ENCODE assay signal across 16 cellular contexts in the genomic region with DNA sequence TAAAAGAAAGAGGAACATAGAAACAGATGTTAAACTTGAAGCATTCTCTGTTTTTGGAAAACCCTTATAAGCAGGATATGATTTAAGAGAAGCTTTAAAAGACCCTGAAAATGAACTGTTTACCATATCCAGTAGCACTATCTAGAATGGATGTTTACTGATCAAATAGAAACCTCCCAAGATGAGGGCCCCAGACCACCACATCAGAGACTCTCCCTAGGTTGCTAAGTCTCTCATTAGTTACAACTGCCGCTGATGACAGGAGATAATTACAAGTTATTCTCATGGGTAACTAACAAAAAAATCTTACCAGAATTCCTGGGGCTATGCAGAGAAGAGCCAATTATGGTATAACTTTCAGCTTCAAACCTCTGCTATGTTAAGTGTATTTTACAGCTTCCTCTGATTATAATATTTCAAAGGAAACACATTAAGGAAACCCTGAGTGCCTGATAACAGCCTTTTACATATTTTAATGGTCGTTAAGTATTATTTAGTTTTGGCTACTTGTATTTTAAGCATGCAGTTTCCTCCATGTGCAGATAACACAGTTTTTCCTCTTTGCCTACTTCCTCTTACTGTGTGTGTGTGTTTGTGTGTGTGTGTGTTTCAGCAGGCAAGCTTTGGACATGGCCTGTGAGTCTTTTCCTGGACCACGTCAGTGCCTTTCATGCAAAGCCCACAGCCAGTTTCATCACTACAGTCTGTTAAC. TPM values are rescaled to one million over a fixed set of nuclear protein-coding genes. Genes with fewer than 3 reads are reported as not detected.
DNase-seq lines count a peak whose midpoint lies in the region; ATAC-seq, FAIRE-seq and TF ChIP-seq lines count a peak whose summit lies in the region.
"Had no signal": no experiment of that assay in that cellular context is flagged by ENCODE, and none has a peak within 500 bp of the region (broad histone marks: within the 10 kb centered on the region; RNA-seq: fewer than 3 reads in every experiment).

No MANE protein-coding gene starts in this region.

- no peak overlapping the region for H3K4me3 Mint-ChIP-seq in nephron
- no peak overlapping the region for H3K4me3 Mint-ChIP-seq in CD8-positive, alpha-beta memory T cell
- no peak overlapping the region for H3K4me3 Mint-ChIP-seq in CD4-positive, alpha-beta T cell
- H3K4me3 Mint-ChIP-seq: activated naive CD8-positive, alpha-beta T cell treated with anti-CD3 and anti-CD28 coated beads for 36 hours had no signal

- TF ChIP-seq CTCF in DND-41 (IDR thresholded peaks at IDR 0.05; ENCODE audit: borderline replicate concordance, extremely low read depth, low read length, poor library complexity, severe bottlenecking), result no peak
- no peak for TF ChIP-seq CTCF in endothelial cell of umbilical vein (IDR thresholded peaks at IDR 0.05; ENCODE audit: extremely low read depth in 1 of 2, insufficient read depth in 1 of 2, low read depth in 1 of 2, low read length in 2 of 2)
- no peak for TF ChIP-seq CTCF in nephron (IDR thresholded peaks at IDR 0.05; ENCODE audit: unreplicated experiment in 3 of 3)
- no peak for TF ChIP-seq CTCF in tibial artery (IDR thresholded peaks at IDR 0.05)
- no peak for TF ChIP-seq CTCF in CD4-positive, alpha-beta T cell (IDR thresholded peaks at IDR 0.05)

- BruUV-seq in endothelial cell of umbilical vein (replicated peaks; lab: Mats Ljungman, UMichigan), result no TSS peak

- peak overlapping the region; percentile 5 to 51 (median 31) for H3K27ac Mint-ChIP-seq in nephron
- H3K27ac Mint-ChIP-seq in CD8-positive, alpha-beta memory T cell, result no peak overlapping the region
- no peak overlapping the region for H3K27ac Mint-ChIP-seq in CD4-positive, alpha-beta T cell
- H3K27ac Mint-ChIP-seq: activated naive CD8-positive, alpha-beta T cell treated with anti-CD3 and anti-CD28 coated beads for 36 hours had no signal

- dilution Hi-C loops in endothelial cell of umbilical vein (cut with MboI; ENCODE audit: extremely low pct_ligation_motif_present, low sequenced_read_pairs), result no loop called here

- H3K9me3 ChIP-seq in DND-41 (ENCODE audit: insufficient read depth, low read length, severe bottlenecking), result no peaks in the 10 kb centered on the region
- H3K9me3 ChIP-seq in endothelial cell of umbilical vein (replicated peaks; ENCODE audit: control insufficient read depth, insufficient read depth, low read length), result no peaks in the 10 kb centered on the region
- no peaks in the 10 kb centered on the region for H3K9me3 ChIP-seq in tibial artery
- H3K9me3 ChIP-seq in CD8-positive, alpha-beta memory T cell (ENCODE audit: low read length), result no peaks in the 10 kb centered on the region
- no peaks in the 10 kb centered on the region for H3K9me3 ChIP-seq in CD4-positive, alpha-beta T cell (ENCODE audit: control insufficient read depth, low read length)
- H3K9me3 ChIP-seq: SJCRH30 had no signal

- H3K79me2 ChIP-seq in DND-41 (ENCODE audit: insufficient read depth, low read length) (no peaks in the 10 kb centered on the region), endothelial cell of umbilical vein (ENCODE audit: control insufficient read depth, insufficient read depth, low read length) (no peaks in the 10 kb centered on the region)

- H3K4me1 ChIP-seq in DND-41 (ENCODE audit: insufficient read depth, low read length) (peaks cover 29% of the 10 kb centered on the region), endothelial cell of umbilical vein (ENCODE audit: control insufficient read depth, extremely low read depth, insufficient read depth, low read length) (peaks cover 50% of the 10 kb centered on the region), tibial artery (peaks cover 0 to 14% (median 0%) of the 10 kb centered on the region in 4 donors)
- H3K4me1 ChIP-seq in CD8-positive, alpha-beta memory T cell (ENCODE audit: insufficient read depth, low read length), result no peaks in the 10 kb centered on the region
- H3K4me1 ChIP-seq: SJCRH30 had no signal

- peak; percentile 52 for TF ChIP-seq POLR2A in endothelial cell of umbilical vein (IDR thresholded peaks at IDR 0.05; ENCODE audit: low read depth, low read length)

- no peak overlapping the region for H3K4me3 ChIP-seq in DND-41 (ENCODE audit: low read depth in 1 of 2, low read length in 2 of 2)
- no peak overlapping the region for H3K4me3 ChIP-seq in endothelial cell of umbilical vein (replicated peaks in 1 of 3; ENCODE audit: insufficient read depth in 1 of 3, low read depth in 1 of 3, low read length in 3 of 3)
- no peak overlapping the region for H3K4me3 ChIP-seq in tibial artery
- no peak overlapping the region for H3K4me3 ChIP-seq in CD8-positive, alpha-beta memory T cell (ENCODE audit: low read length)
- H3K4me3 ChIP-seq: SJCRH30 had no signal

- POLR2A ChIA-PET in endothelial cell of umbilical vein (lab: Charles Lee), result interaction anchor here (0.7 to 2.2 kb wide), 6 partner anchors 11 to 145 kb away, joined by 3 to 18 read pairs (median 4); partner anchors contain the start of gene JCAD
- POLR2A ChIA-PET in CD8-positive, alpha-beta memory T cell (lab: Charles Lee), result no interaction called here
- POLR2A ChIA-PET in CD4-positive, alpha-beta T cell (lab: Charles Lee), result interaction anchor here (2.0 kb wide), 1 partner anchor 14 kb away, joined by 9 read pairs; no protein-coding TSS in a partner anchor

- H4K20me1 ChIP-seq in DND-41 (ENCODE audit: insufficient read depth, low read length), result no peaks in the 10 kb centered on the region
- H4K20me1 ChIP-seq in endothelial cell of umbilical vein (replicated peaks; ENCODE audit: control insufficient read depth, extremely low read depth, insufficient read depth, low read length), result no peaks in the 10 kb centered on the region

- H3K9ac ChIP-seq in DND-41 (ENCODE audit: low read depth, low read length) (no peak overlapping the region), endothelial cell of umbilical vein (replicated peaks; ENCODE audit: extremely low read depth, insufficient read depth, low read length) (peak overlapping the region; percentile 53)

- no peaks in the 10 kb centered on the region for H3K9me3 Mint-ChIP-seq in nephron
- H3K9me3 Mint-ChIP-seq in CD8-positive, alpha-beta memory T cell, result no peaks in the 10 kb centered on the region
- no peaks in the 10 kb centered on the region for H3K9me3 Mint-ChIP-seq in CD4-positive, alpha-beta T cell
- H3K9me3 Mint-ChIP-seq: activated naive CD8-positive, alpha-beta T cell treated with anti-CD3 and anti-CD28 coated beads for 36 hours had no signal

- peaks cover 4% of the 10 kb centered on the region for H3K4me1 Mint-ChIP-seq in nephron
- peaks cover 0 to 10% (median 5%) of the 10 kb centered on the region in 3 donors for H3K4me1 Mint-ChIP-seq in CD8-positive, alpha-beta memory T cell
- peaks cover 3% of the 10 kb centered on the region for H3K4me1 Mint-ChIP-seq in CD4-positive, alpha-beta T cell (ENCODE audit: low read depth)
- H3K4me1 Mint-ChIP-seq: activated naive CD8-positive, alpha-beta T cell treated with anti-CD3 and anti-CD28 coated beads for 36 hours had no signal

- CTCF ChIA-PET in endothelial cell of umbilical vein (lab: Charles Lee), result interaction anchor here (1.1 to 4.0 kb wide), 13 partner anchors 14 to 244 kb away, joined by 3 to 36 read pairs (median 4); partner anchors contain the start of gene JCAD
- CTCF ChIA-PET in CD8-positive, alpha-beta memory T cell (lab: Charles Lee), result no interaction called here
- CTCF ChIA-PET in CD4-positive, alpha-beta T cell (lab: Charles Lee), result interaction anchor here (2.2 kb wide), 1 partner anchor 43 kb away, joined by 6 read pairs; no protein-coding TSS in a partner anchor

- H3K4me2 ChIP-seq in DND-41 (ENCODE audit: insufficient read depth, low read length) (peak overlapping the region; percentile 29), endothelial cell of umbilical vein (ENCODE audit: insufficient read depth, low read length) (peak overlapping the region; percentile 44)

- H3K27me3 ChIP-seq in DND-41 (ENCODE audit: insufficient read depth, low read length, poor library complexity) (no peaks in the 10 kb centered on the region), endothelial cell of umbilical vein (ENCODE audit: control insufficient read depth in 2 of 2, insufficient read depth in 2 of 2, low read length in 2 of 2) (no peaks in the 10 kb centered on the region), tibial artery (no peaks in the 10 kb centered on the region)
- peaks cover 27% of the 10 kb centered on the region for H3K27me3 ChIP-seq in CD8-positive, alpha-beta memory T cell (ENCODE audit: insufficient read depth, low read length, poor library complexity, severe bottlenecking)
- H3K27me3 ChIP-seq in CD4-positive, alpha-beta T cell (ENCODE audit: control insufficient read depth, insufficient read depth, low read length), result peaks cover 55% of the 10 kb centered on the region

- peak; percentile 87 for ATAC-seq in DND-41 (ENCODE audit: insufficient read depth, low read depth)
- ATAC-seq in CD4-positive, alpha-beta T cell (ENCODE audit: poor library complexity), result no peak

- H3K27me3 Mint-ChIP-seq in nephron (ENCODE audit: low read depth), result no peaks in the 10 kb centered on the region
- H3K27me3 Mint-ChIP-seq in CD8-positive, alpha-beta memory T cell, result peaks cover 46 to 84% of the 10 kb centered on the region in 2 donors
- peaks cover 94% of the 10 kb centered on the region for H3K27me3 Mint-ChIP-seq in CD4-positive, alpha-beta T cell

- H3K36me3 Mint-ChIP-seq in nephron (ENCODE audit: low read depth), result peaks cover 59% of the 10 kb centered on the region
- no peaks in the 10 kb centered on the region for H3K36me3 Mint-ChIP-seq in CD8-positive, alpha-beta memory T cell
- H3K36me3 Mint-ChIP-seq in CD4-positive, alpha-beta T cell (ENCODE audit: low read depth), result no peaks in the 10 kb centered on the region
- H3K36me3 Mint-ChIP-seq: activated naive CD8-positive, alpha-beta T cell treated with anti-CD3 and anti-CD28 coated beads for 36 hours had no signal

- no peaks in the 10 kb centered on the region for H3K9me1 ChIP-seq in endothelial cell of umbilical vein (replicated peaks; ENCODE audit: control insufficient read depth, extremely low read depth, insufficient read depth, low read length)

- FAIRE-seq in endothelial cell of umbilical vein (lab: Jason Lieb, UNC), result peak; percentile 98
- FAIRE-seq: urothelium cell line had no signal

- H3K36me3 ChIP-seq in DND-41 (ENCODE audit: insufficient read depth, low read length), result no peaks in the 10 kb centered on the region
- peaks cover 23 to 38% of the 10 kb centered on the region in 2 experiments for H3K36me3 ChIP-seq in endothelial cell of umbilical vein (ENCODE audit: control insufficient read depth in 2 of 2, extremely low read depth in 1 of 2, insufficient read depth in 2 of 2, low read length in 2 of 2)
- H3K36me3 ChIP-seq in tibial artery, result peaks cover 0 to 26% (median 11%) of the 10 kb centered on the region in 3 donors
- H3K36me3 ChIP-seq in CD8-positive, alpha-beta memory T cell (ENCODE audit: insufficient read depth, low read length), result no peaks in the 10 kb centered on the region
- H3K36me3 ChIP-seq: SJCRH30, WERI-Rb-1 had no signal

- peak; percentile 42 for DNase-seq in DND-41
- peak; percentile 88 for DNase-seq in MV-4-11 (lab: John Stamatoyannopoulos, UW)
- DNase-seq in endothelial cell of umbilical vein (ENCODE audit: low read depth, low spot score), result peak; percentile 96
- DNase-seq in EL, result no peak
- DNase-seq in tibial artery, result no peak
- no peak for DNase-seq in CD8-positive, alpha-beta memory T cell
- DNase-seq in CD4-positive, alpha-beta T cell, result no peak
- DNase-seq: activated CD8-positive, alpha-beta memory T cell treated with anti-CD3 and anti-CD28 coated beads, Interleukin-2, amount 50 U/mL, for 48 hours; activated naive CD8-positive, alpha-beta T cell treated with anti-CD3 and anti-CD28 coated beads for 36 hours; DMS79; NCI-H2029 treated with DMSO at 0.1 percent for 48 hours; NCI-H82; SJCRH30; WERI-Rb-1 had no signal

- H3K27ac ChIP-seq in DND-41 (ENCODE audit: low read length) (peak overlapping the region; percentile 33), endothelial cell of umbilical vein (ENCODE audit: insufficient read depth, low read depth, low read length) (peak overlapping the region; percentile 81), tibial artery (no peak overlapping the region)
- no peak overlapping the region for H3K27ac ChIP-seq in CD8-positive, alpha-beta memory T cell (ENCODE audit: low read depth, low read length)
- no peak overlapping the region for H3K27ac ChIP-seq in CD4-positive, alpha-beta T cell (ENCODE audit: low read depth, low read length)
- H3K27ac ChIP-seq: SJCRH30, WERI-Rb-1 had no signal

- H2AFZ ChIP-seq in DND-41 (ENCODE audit: low read depth, low read length) (peak overlapping the region; percentile 50; the same call in 1 of the 2 replicates), endothelial cell of umbilical vein (ENCODE audit: low read depth, low read length) (no peak overlapping the region)

- intact Hi-C loops in endothelial cell of umbilical vein (cut with micrococcal nuclease), result loop anchor here (1.0 to 5.0 kb wide), 5 partner anchors 8 to 196 kb away; partner anchors contain the start of gene JCAD
- intact Hi-C loops in tibial artery (cut with DNase I; ENCODE audit: low total_unique reads), result no loop called here
- intact Hi-C loops in CD4-positive, alpha-beta T cell (cut with DNase I, micrococcal nuclease), result no loop called here

RNA-seq across cellular contexts. Expression of gene JCAD, which starts 17.8 kb away (rescaled TPM):
- total RNA-seq in endothelial cell of umbilical vein, result 76.3 and 79.7 TPM in 2 replicates
- 17.5 and 19.3 TPM in 2 replicates for polyA plus RNA-seq in endothelial cell of umbilical vein
- 23.1 and 29.1 TPM in 2 replicates for polyA plus RNA-seq in endothelial cell of umbilical vein (2011; cell fraction: cytosol; rRNA removed)
- polyA plus RNA-seq in endothelial cell of umbilical vein (2011; cell fraction: nucleus; rRNA removed), result 23.5 and 24.5 TPM in 2 replicates
- polyA plus RNA-seq in endothelial cell of umbilical vein (2012), result 28.1 and 35.3 TPM in 2 replicates
- 50.6 and 50.9 TPM in 2 replicates for polyA minus RNA-seq in endothelial cell of umbilical vein
- not detected for polyA minus RNA-seq in endothelial cell of umbilical vein (2011; cell fraction: cytosol; rRNA and poly(A)+ RNA removed)
- polyA minus RNA-seq in endothelial cell of umbilical vein (2011; cell fraction: nucleus; rRNA and poly(A)+ RNA removed), result 24.4 and 27.1 TPM in 2 replicates
- under 1 TPM; 0.02 to 0.04 TPM for total RNA-seq in CD8-positive, alpha-beta memory T cell
- polyA plus RNA-seq in CD8-positive, alpha-beta memory T cell, result not detected
- not detected for total RNA-seq in CD4-positive, alpha-beta T cell

Comparison
In these comparisons a context has a peak if more than half of its experiments do, and no peak if none do; other contexts are left out.
1. DNase-seq: peak in DND-41 (single experiment), MV-4-11 (single experiment) and endothelial cell of umbilical vein (single experiment); none in EL (single experiment), tibial artery (0 of 2), CD8-positive, alpha-beta memory T cell (0 of 5) and CD4-positive, alpha-beta T cell (0 of 10).
2. H3K27ac ChIP-seq: peak in DND-41 (single experiment) and endothelial cell of umbilical vein (single experiment); none in tibial artery (0 of 2), CD8-positive, alpha-beta memory T cell (single experiment) and CD4-positive, alpha-beta T cell (single experiment).
3. H3K27ac Mint-ChIP-seq: peak in nephron (3 of 3); none in CD8-positive, alpha-beta memory T cell (0 of 8) and CD4-positive, alpha-beta T cell (single experiment).
4. RNA of gene JCAD, which starts 17.8 kb away (total RNA-seq): 76.3 to 79.7 TPM in endothelial cell of umbilical vein; 0.02 to 0.04 TPM in CD8-positive, alpha-beta memory T cell and not detected in CD4-positive, alpha-beta T cell; every median in the first group is over 10 times any median in the second.